Comparison of ENCODE assay signal across 1 cellular context in genomic region chr16:66446737-66447136, GRCh38.
TF ChIP-seq lines count a peak whose summit lies in the region.

No MANE protein-coding gene starts in this region.

TF ChIP-seq in HepG2, 621 proteins besides CTCF, POLR2A, EP300 and RAD21 (continued from another document):
- TF ChIP-seq RNF219 (CRISPR knock-in tag; IDR thresholded peaks at IDR 0.05) = no peak
TF ChIP-seq in HepG2: peak in this region for 0.
